ENCODE assay signal across 8 cellular contexts in the genomic region with DNA sequence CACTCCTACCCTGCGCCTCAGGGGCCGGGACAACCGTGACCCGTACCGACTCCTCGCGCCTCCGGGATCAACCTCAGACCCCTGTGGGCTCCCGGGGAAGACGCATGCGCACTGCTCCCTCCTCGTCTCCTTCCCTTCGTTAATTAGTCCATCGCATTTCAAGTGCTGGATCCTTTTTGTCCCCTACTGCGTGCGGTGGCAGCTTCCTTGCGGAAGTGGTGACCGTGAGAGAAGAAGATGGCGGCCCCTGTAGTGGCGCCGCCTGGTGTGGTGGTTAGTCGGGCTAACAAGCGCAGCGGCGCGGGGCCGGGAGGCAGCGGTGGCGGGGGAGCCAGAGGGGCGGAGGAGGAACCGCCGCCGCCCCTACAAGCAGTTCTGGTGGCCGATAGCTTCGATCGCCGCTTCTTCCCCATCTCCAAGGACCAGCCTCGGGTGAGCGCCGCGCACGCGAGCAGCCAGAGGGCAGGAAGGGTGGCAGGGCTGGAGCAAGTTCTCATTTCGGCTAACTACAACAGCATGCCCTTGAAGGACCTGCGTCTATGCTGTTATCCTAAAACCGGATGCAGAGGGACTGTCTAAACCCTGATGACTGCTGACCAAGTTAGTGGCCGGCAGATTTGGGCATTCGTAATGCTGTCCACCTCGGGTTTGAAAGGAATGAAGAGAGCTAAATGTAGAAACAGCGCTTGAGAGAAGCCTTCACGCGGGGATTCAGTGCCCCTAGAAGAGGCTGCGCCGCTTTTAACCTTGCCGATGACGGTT. TPM values are rescaled to one million over a fixed set of nuclear protein-coding genes. Genes with fewer than 3 reads are reported as not detected.
DNase-seq lines count a peak whose midpoint lies in the region; ATAC-seq and TF ChIP-seq lines count a peak whose summit lies in the region.

A gene (plus strand): TSS at position 210 of the 762 bp plus-strand sequence. CDS start 28 bp downstream, at position 238.

- H3K4me1 Mint-ChIP-seq in activated T-helper 2 cell treated with anti-CD3 and anti-CD28 coated beads, Interferon-gamma antibody, Interleukin-2, Interleukin-4, amounts not matched to agents 10 μg/mL and 5 μg/mL and 100 μg/mL, durations not matched to agents 14 hours and 24 hours and 36 hours (ENCODE audit: low read depth) = peaks cover 21% of the 10 kb centered on the region
- peaks cover 33 to 34% of the 10 kb centered on the region in 2 donors for H3K4me1 Mint-ChIP-seq in natural killer cell treated with Interleukin-12 subunit alpha and Interleukin-12 subunit beta and Interleukin-15 and Interleukin-18, amount 100 ng/mL, for 72 hours (ENCODE audit: low read depth in 2 of 2)
- peaks cover 33% of the 10 kb centered on the region for H3K4me1 Mint-ChIP-seq in stimulated activated naive CD8-positive, alpha-beta T cell treated with anti-CD3 and anti-CD28 coated beads, Interleukin-15, amount 100 ng/mL, for 72 hours

- CTCF ChIA-PET in RWPE1 (lab: Yijun Ruan, JAX) = interaction anchor here (0.6 to 1.3 kb wide), 7 partner anchors 10 to 146 kb away, joined by 3 to 8 read pairs (median 3); a partner anchor contains a TSS

- peaks cover 2% of the 10 kb centered on the region for H3K27me3 Mint-ChIP-seq in activated T-helper 2 cell treated with anti-CD3 and anti-CD28 coated beads, Interferon-gamma antibody, Interleukin-2, Interleukin-4, amounts not matched to agents 10 μg/mL and 5 μg/mL and 100 μg/mL, durations not matched to agents 14 hours and 24 hours and 36 hours (ENCODE audit: low read depth)
- no peaks in the 10 kb centered on the region for H3K27me3 Mint-ChIP-seq in natural killer cell treated with Interleukin-12 subunit alpha and Interleukin-12 subunit beta and Interleukin-15 and Interleukin-18, amount 100 ng/mL, for 72 hours
- H3K27me3 Mint-ChIP-seq in stimulated activated naive CD8-positive, alpha-beta T cell treated with anti-CD3 and anti-CD28 coated beads, Interleukin-15, amount 100 ng/mL, for 72 hours = no peaks in the 10 kb centered on the region

- POLR2A ChIA-PET in RWPE1 (lab: Yijun Ruan, JAX; ENCODE audit: low non-redundant PET) = interaction anchor here (0.6 to 0.9 kb wide), 4 partner anchors 55 to 153 kb away, joined by 3 to 6 read pairs (median 4); no protein-coding TSS in a partner anchor

- H3K4me3 ChIP-seq in LNCaP clone FGC (ENCODE audit: low read depth, low read length) = peak within 1 kb of the TSS; percentile 82

- peak within 1 kb of the TSS; percentile 92 for H3K27ac Mint-ChIP-seq in activated T-helper 2 cell treated with anti-CD3 and anti-CD28 coated beads, Interferon-gamma antibody, Interleukin-2, Interleukin-4, amounts not matched to agents 10 μg/mL and 5 μg/mL and 100 μg/mL, durations not matched to agents 14 hours and 24 hours and 36 hours
- peak within 1 kb of the TSS; percentile 82 to 98 for H3K27ac Mint-ChIP-seq in natural killer cell treated with Interleukin-12 subunit alpha and Interleukin-12 subunit beta and Interleukin-15 and Interleukin-18, amount 100 ng/mL, for 72 hours
- H3K27ac Mint-ChIP-seq in stimulated activated naive CD8-positive, alpha-beta T cell treated with anti-CD3 and anti-CD28 coated beads, Interleukin-15, amount 100 ng/mL, for 72 hours = peak within 1 kb of the TSS; percentile 97 to 98

- no peaks in the 10 kb centered on the region for H3K9me3 Mint-ChIP-seq in activated T-helper 2 cell treated with anti-CD3 and anti-CD28 coated beads, Interferon-gamma antibody, Interleukin-2, Interleukin-4, amounts not matched to agents 10 μg/mL and 5 μg/mL and 100 μg/mL, durations not matched to agents 14 hours and 24 hours and 36 hours
- no peaks in the 10 kb centered on the region for H3K9me3 Mint-ChIP-seq in natural killer cell treated with Interleukin-12 subunit alpha and Interleukin-12 subunit beta and Interleukin-15 and Interleukin-18, amount 100 ng/mL, for 72 hours
- H3K9me3 Mint-ChIP-seq in stimulated activated naive CD8-positive, alpha-beta T cell treated with anti-CD3 and anti-CD28 coated beads, Interleukin-15, amount 100 ng/mL, for 72 hours = no peaks in the 10 kb centered on the region

- intact Hi-C loops in activated T-helper 2 cell treated with anti-CD3 and anti-CD28 coated beads, Interferon-gamma antibody, Interleukin-2, Interleukin-4, amounts not matched to agents 10 μg/mL and 5 μg/mL and 100 μg/mL, durations not matched to agents 14 hours and 24 hours and 36 hours (cut with micrococcal nuclease) = loop anchor here (1.0 to 10.0 kb wide), 6 partner anchors 21 to 241 kb away; a partner anchor contains a TSS

- peak; percentile 91 for DNase-seq in ELF-1 (ENCODE audit: low read depth, low spot score)
- peak; percentile 76 for DNase-seq in GOT3 (lab: John Stamatoyannopoulos, UW)
- DNase-seq in LNCaP clone FGC (ENCODE audit: low read depth) = peak; percentile 87
- peak; percentile 82 for DNase-seq in RWPE1 (ENCODE audit: low spot score)
- peak; percentile 83 for DNase-seq in activated T-helper 2 cell treated with anti-CD3 and anti-CD28 coated beads, Interferon-gamma antibody, Interleukin-2, Interleukin-4, amounts not matched to agents 10 μg/mL and 5 μg/mL and 100 μg/mL, durations not matched to agents 14 hours and 24 hours and 36 hours (ENCODE audit: low spot score)
- DNase-seq in fibroblast of peridontal ligament (ENCODE audit: extremely low read depth) = peak; percentile 93
- peak; percentile 92 for DNase-seq in natural killer cell treated with Interleukin-12 subunit alpha and Interleukin-12 subunit beta and Interleukin-15 and Interleukin-18, amount 100 ng/mL, for 72 hours (ENCODE audit: low spot score)
- DNase-seq in stimulated activated naive CD8-positive, alpha-beta T cell treated with anti-CD3 and anti-CD28 coated beads, Interleukin-15, amount 100 ng/mL, for 72 hours = peak; percentile 82 to 87

- peak within 1 kb of the TSS; percentile 91 for H3K4me3 Mint-ChIP-seq in activated T-helper 2 cell treated with anti-CD3 and anti-CD28 coated beads, Interferon-gamma antibody, Interleukin-2, Interleukin-4, amounts not matched to agents 10 μg/mL and 5 μg/mL and 100 μg/mL, durations not matched to agents 14 hours and 24 hours and 36 hours (ENCODE audit: low read depth)
- H3K4me3 Mint-ChIP-seq in natural killer cell treated with Interleukin-12 subunit alpha and Interleukin-12 subunit beta and Interleukin-15 and Interleukin-18, amount 100 ng/mL, for 72 hours = peak within 1 kb of the TSS; percentile 90
- H3K4me3 Mint-ChIP-seq in stimulated activated naive CD8-positive, alpha-beta T cell treated with anti-CD3 and anti-CD28 coated beads, Interleukin-15, amount 100 ng/mL, for 72 hours = peak within 1 kb of the TSS; percentile 86 to 98

- H3K27ac ChIP-seq in RWPE1 = peak within 1 kb of the TSS; percentile 87

- TF ChIP-seq CTCF in LNCaP clone FGC (IDR thresholded peaks at IDR 0.05; ENCODE audit: control insufficient read depth, extremely low read depth, insufficient read depth) = peak; percentile 39
- TF ChIP-seq CTCF in RWPE1 (conservative IDR thresholded peaks at IDR 0.05; ENCODE audit: low read depth) = 0 out of 2 replicates have a peak, but pooled peaks have one; percentile 24

- peak; percentile 96 to 97 for ATAC-seq in natural killer cell treated with Interleukin-12 subunit alpha and Interleukin-12 subunit beta and Interleukin-15 and Interleukin-18, amount 100 ng/mL, for 72 hours
- peak; percentile 96 for ATAC-seq in stimulated activated naive CD8-positive, alpha-beta T cell treated with anti-CD3 and anti-CD28 coated beads, Interleukin-15, amount 100 ng/mL, for 72 hours

- peaks cover 30% of the 10 kb centered on the region for H3K36me3 Mint-ChIP-seq in activated T-helper 2 cell treated with anti-CD3 and anti-CD28 coated beads, Interferon-gamma antibody, Interleukin-2, Interleukin-4, amounts not matched to agents 10 μg/mL and 5 μg/mL and 100 μg/mL, durations not matched to agents 14 hours and 24 hours and 36 hours (ENCODE audit: low read depth)
- no peaks in the 10 kb centered on the region for H3K36me3 Mint-ChIP-seq in natural killer cell treated with Interleukin-12 subunit alpha and Interleukin-12 subunit beta and Interleukin-15 and Interleukin-18, amount 100 ng/mL, for 72 hours

RNA-seq across cellular contexts. Expression of the gene that starts here (rescaled TPM):
- 70.2 and 75.0 TPM in 2 replicates for total RNA-seq in activated T-helper 2 cell treated with anti-CD3 and anti-CD28 coated beads, Interferon-gamma antibody, Interleukin-2, Interleukin-4, amounts not matched to agents 10 μg/mL and 5 μg/mL and 100 μg/mL, durations not matched to agents 14 hours and 24 hours and 36 hours
- 10 to 100 TPM; 63.0 to 91.9 TPM for total RNA-seq in natural killer cell treated with Interleukin-12 subunit alpha and Interleukin-12 subunit beta and Interleukin-15 and Interleukin-18, amount 100 ng/mL, for 72 hours

Comparison
In these comparisons a context has a peak if more than half of its experiments do, and no peak if none do; other contexts are left out.
1. Peak in every context shown above with its lines: DNase-seq, ATAC-seq, H3K4me3 ChIP-seq and H3K27ac ChIP-seq.